Comparison of ENCODE assay signal across 14 cellular contexts in the genomic region with DNA sequence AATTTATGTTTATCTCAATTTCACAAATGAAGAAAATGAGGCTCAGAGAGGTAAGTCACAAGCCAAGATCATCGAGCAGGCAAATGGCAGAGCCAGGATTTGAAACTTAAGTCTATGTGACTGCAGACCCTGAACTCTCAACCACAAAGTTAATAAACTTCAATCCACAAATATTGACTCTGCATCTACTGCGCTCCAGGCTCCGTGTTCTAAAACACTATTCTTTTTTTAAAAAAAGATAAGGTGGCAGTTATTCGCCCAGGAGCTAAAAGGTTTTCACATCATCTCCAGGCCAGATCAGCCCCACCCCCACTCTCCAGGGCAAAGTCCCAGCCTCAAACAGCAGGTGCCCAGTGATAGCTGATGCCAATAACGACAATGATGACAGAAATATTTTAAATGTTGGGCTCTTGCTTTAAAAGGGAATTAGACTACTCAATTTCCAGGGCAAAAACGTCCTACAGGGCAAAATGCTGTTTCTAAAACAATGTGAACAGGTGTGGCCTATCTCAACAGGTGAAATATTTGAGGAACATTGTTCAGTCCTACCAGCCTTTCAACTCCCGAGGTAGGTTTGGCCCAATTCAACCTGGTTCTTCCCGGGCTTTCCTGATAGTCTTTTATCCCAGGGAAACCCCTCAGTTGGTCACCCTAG.
DNase-seq lines count a peak whose midpoint lies in the region; ATAC-seq and TF ChIP-seq lines count a peak whose summit lies in the region.
"Had no signal": no experiment of that assay in that cellular context is flagged by ENCODE, and none has a peak within 500 bp of the region (broad histone marks: within the 10 kb centered on the region; RNA-seq: fewer than 3 reads in every experiment).

No MANE protein-coding gene starts in this region.

- no peaks in the 10 kb centered on the region for H3K9me3 Mint-ChIP-seq in WTC11
- H3K9me3 Mint-ChIP-seq in naive thymus-derived CD4-positive, alpha-beta T cell, result peaks cover 0 to 2% (median 0%) of the 10 kb centered on the region in 11 donors
- H3K9me3 Mint-ChIP-seq: neural progenitor cell had no signal

- CTCF ChIA-PET in WTC11 (lab: Charles Lee), result interaction anchor here (1.3 to 3.7 kb wide), 4 partner anchors 8 to 125 kb away, joined by 4 to 21 read pairs (median 10); no protein-coding TSS in a partner anchor
- CTCF ChIA-PET in naive thymus-derived CD4-positive, alpha-beta T cell (lab: Charles Lee), result no interaction called here

- H3K36me3 Mint-ChIP-seq in WTC11, result no peaks in the 10 kb centered on the region
- H3K36me3 Mint-ChIP-seq in naive thymus-derived CD4-positive, alpha-beta T cell, result no peaks in the 10 kb centered on the region
- H3K36me3 Mint-ChIP-seq: neural progenitor cell had no signal

- peak overlapping the region; percentile 83 for H3K27ac ChIP-seq in HUES48 (ENCODE audit: low read depth, low read length)
- peak overlapping the region; percentile 73 to 95 (median 87) for H3K27ac ChIP-seq in stomach
- no peak overlapping the region for H3K27ac ChIP-seq in naive thymus-derived CD4-positive, alpha-beta T cell (ENCODE audit: low read depth, low read length)
- H3K27ac ChIP-seq: C4-2B, neural progenitor cell had no signal

- TF ChIP-seq CTCF in WTC11 (IDR thresholded peaks at IDR 0.05) (no peak), stomach (IDR thresholded peaks at IDR 0.05) (no peak)

- H3K9ac ChIP-seq in HUES48 (ENCODE audit: low read depth, low read length), result no peak overlapping the region; the same call in 1 of the 2 replicates
- H3K9ac ChIP-seq: neural progenitor cell had no signal

- ATAC-seq in WTC11 (peak; percentile 9; the same call in 1 of the 2 replicates), left colon (peak; percentile 79), GM18868 (IDR thresholded peaks at IDR 0.05; ENCODE audit: unreplicated experiment) (no peak)
- ATAC-seq in naive thymus-derived CD4-positive, alpha-beta T cell, result no peak
- ATAC-seq: T-helper 17 cell had no signal

- DNase-seq in WTC11 (ENCODE audit: low spot score) (no peak), left colon (peak; percentile 88 to 89), stomach (peak; percentile 90), SW 1271 (lab: John Stamatoyannopoulos, UW) (no peak), NCI-H82 treated with DMSO at 0.1 percent for 48 hours (lab: John Stamatoyannopoulos, UW; ENCODE audit: unreplicated experiment) (no peak)
- no peak for DNase-seq in naive thymus-derived CD4-positive, alpha-beta T cell
- DNase-seq: activated CD4-positive, alpha-beta T cell treated with anti-CD3 and anti-CD28 coated beads, Interleukin-2, amount 50 U/mL, for 1 hour; NCI-H187; OCI-M1; T-helper 17 cell had no signal

- H3K4me1 ChIP-seq in HUES48 (ENCODE audit: control insufficient read depth, insufficient read depth, low read length) (peaks cover 52% of the 10 kb centered on the region), stomach (peaks cover 56 to 100% (median 88%) of the 10 kb centered on the region in 4 donors)
- H3K4me1 ChIP-seq in naive thymus-derived CD4-positive, alpha-beta T cell (ENCODE audit: control insufficient read depth in 2 of 2, insufficient read depth in 2 of 2, low read length in 2 of 2), result no peaks in the 10 kb centered on the region

- H3K36me3 ChIP-seq in HUES48 (ENCODE audit: control insufficient read depth, insufficient read depth, low read length) (no peaks in the 10 kb centered on the region), stomach (no peaks in the 10 kb centered on the region)
- no peaks in the 10 kb centered on the region for H3K36me3 ChIP-seq in naive thymus-derived CD4-positive, alpha-beta T cell (ENCODE audit: control insufficient read depth in 2 of 3, insufficient read depth in 3 of 3, low read length in 3 of 3)
- H3K36me3 ChIP-seq: neural progenitor cell had no signal

- H3K4me3 ChIP-seq in HUES48 (ENCODE audit: low read depth, low read length) (no peak overlapping the region), stomach (no peak overlapping the region)
- H3K4me3 ChIP-seq in naive thymus-derived CD4-positive, alpha-beta T cell (ENCODE audit: low read length), result no peak overlapping the region
- H3K4me3 ChIP-seq: neural progenitor cell had no signal

- H3K27ac Mint-ChIP-seq in WTC11, result peak overlapping the region; percentile 98
- no peak overlapping the region for H3K27ac Mint-ChIP-seq in naive thymus-derived CD4-positive, alpha-beta T cell
- H3K27ac Mint-ChIP-seq: neural progenitor cell, T-helper 17 cell had no signal

- no peak for TF ChIP-seq POLR2A in stomach (IDR thresholded peaks at IDR 0.05)

- no peaks in the 10 kb centered on the region for H3K27me3 Mint-ChIP-seq in WTC11 (ENCODE audit: low read depth)
- H3K27me3 Mint-ChIP-seq in naive thymus-derived CD4-positive, alpha-beta T cell, result peaks cover 0 to 4% (median 0%) of the 10 kb centered on the region in 5 donors

- H3K27me3 ChIP-seq in HUES48 (ENCODE audit: control insufficient read depth, insufficient read depth, low read length) (no peaks in the 10 kb centered on the region), stomach (no peaks in the 10 kb centered on the region)
- H3K27me3 ChIP-seq in naive thymus-derived CD4-positive, alpha-beta T cell (ENCODE audit: control insufficient read depth in 2 of 2, insufficient read depth in 2 of 2, low read length in 2 of 2), result no peaks in the 10 kb centered on the region
- H3K27me3 ChIP-seq: neural progenitor cell had no signal

- intact Hi-C loops in left colon (cut with DNase I, micrococcal nuclease) (no loop called here), stomach (cut with DNase I; ENCODE audit: low total_unique reads) (no loop called here)
- intact Hi-C loops in naive thymus-derived CD4-positive, alpha-beta T cell (cut with micrococcal nuclease), result no loop called here

- WGBS in stomach, 5 donors, result 17 to 42% (median 30%) methylated on average over 8 of the region's 8 CpGs

- peak overlapping the region; percentile 10; the same call in 1 of the 2 replicates for H3K4me3 Mint-ChIP-seq in WTC11
- no peak overlapping the region for H3K4me3 Mint-ChIP-seq in naive thymus-derived CD4-positive, alpha-beta T cell
- H3K4me3 Mint-ChIP-seq: neural progenitor cell, T-helper 17 cell had no signal

- POLR2A ChIA-PET in WTC11 (lab: Charles Lee), result no interaction called here
- POLR2A ChIA-PET in naive thymus-derived CD4-positive, alpha-beta T cell (lab: Charles Lee), result no interaction called here

- no peaks in the 10 kb centered on the region for H3K9me3 ChIP-seq in HUES48 (ENCODE audit: control insufficient read depth, insufficient read depth, low read length)
- no peaks in the 10 kb centered on the region for H3K9me3 ChIP-seq in stomach
- no peaks in the 10 kb centered on the region for H3K9me3 ChIP-seq in naive thymus-derived CD4-positive, alpha-beta T cell (ENCODE audit: control insufficient read depth in 2 of 3, low read length in 3 of 3)

- H3K4me1 Mint-ChIP-seq in WTC11, result peaks cover 78% of the 10 kb centered on the region
- no peaks in the 10 kb centered on the region for H3K4me1 Mint-ChIP-seq in naive thymus-derived CD4-positive, alpha-beta T cell

- TF ChIP-seq EP300 in stomach (IDR thresholded peaks at IDR 0.05), result no peak

TF ChIP-seq in WTC11, 78 proteins besides CTCF, POLR2A, EP300 and RAD21 (continues in another document):
- no peak for TF ChIP-seq CREB1 (CRISPR knock-in tag; IDR thresholded peaks at IDR 0.05)
- TF ChIP-seq NFATC4 (CRISPR knock-in tag; IDR thresholded peaks at IDR 0.05), result no peak
- no peak for TF ChIP-seq ZNF281 (CRISPR knock-in tag; IDR thresholded peaks at IDR 0.05)
- TF ChIP-seq, protein P1, sequence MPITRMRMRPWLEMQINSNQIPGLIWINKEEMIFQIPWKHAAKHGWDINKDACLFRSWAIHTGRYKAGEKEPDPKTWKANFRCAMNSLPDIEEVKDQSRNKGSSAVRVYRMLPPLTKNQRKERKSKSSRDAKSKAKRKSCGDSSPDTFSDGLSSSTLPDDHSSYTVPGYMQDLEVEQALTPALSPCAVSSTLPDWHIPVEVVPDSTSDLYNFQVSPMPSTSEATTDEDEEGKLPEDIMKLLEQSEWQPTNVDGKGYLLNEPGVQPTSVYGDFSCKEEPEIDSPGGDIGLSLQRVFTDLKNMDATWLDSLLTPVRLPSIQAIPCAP (CRISPR knock-in tag; IDR thresholded peaks at IDR 0.05), result no peak
- TF ChIP-seq ZNF671 (CRISPR knock-in tag; IDR thresholded peaks at IDR 0.05), result no peak
- TF ChIP-seq, protein P2, sequence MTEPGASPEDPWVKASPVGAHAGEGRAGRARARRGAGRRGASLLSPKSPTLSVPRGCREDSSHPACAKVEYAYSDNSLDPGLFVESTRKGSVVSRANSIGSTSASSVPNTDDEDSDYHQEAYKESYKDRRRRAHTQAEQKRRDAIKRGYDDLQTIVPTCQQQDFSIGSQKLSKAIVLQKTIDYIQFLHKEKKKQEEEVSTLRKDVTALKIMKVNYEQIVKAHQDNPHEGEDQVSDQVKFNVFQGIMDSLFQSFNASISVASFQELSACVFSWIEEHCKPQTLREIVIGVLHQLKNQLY (CRISPR knock-in tag; IDR thresholded peaks at IDR 0.05), result no peak
- no peak for TF ChIP-seq PRRX2 (CRISPR knock-in tag; IDR thresholded peaks at IDR 0.05)
- no peak for TF ChIP-seq IRF2 (CRISPR knock-in tag; IDR thresholded peaks at IDR 0.05; ENCODE audit: borderline replicate concordance, low read depth)
- no peak for TF ChIP-seq FOXP1 (CRISPR knock-in tag; IDR thresholded peaks at IDR 0.05; ENCODE audit: borderline replicate concordance)

Comparison
In these comparisons a context has a peak if more than half of its experiments do, and no peak if none do; other contexts are left out.
1. ATAC-seq: peak in WTC11 (single experiment) and left colon (single experiment); none in naive thymus-derived CD4-positive, alpha-beta T cell (single experiment) and GM18868 (single experiment).
2. DNase-seq: peak in left colon (2 of 2) and stomach (single experiment); none in WTC11 (single experiment), SW 1271 (0 of 2), NCI-H82 treated with DMSO at 0.1 percent for 48 hours (single experiment) and naive thymus-derived CD4-positive, alpha-beta T cell (0 of 9).